ENCODE assay signal across 15 cellular contexts in genomic region chr20:54340667-54341081, GRCh38.
DNase-seq lines count a peak whose midpoint lies in the region; ATAC-seq and TF ChIP-seq lines count a peak whose summit lies in the region.
"Had no signal": no experiment of that assay in that cellular context is flagged by ENCODE, and none has a peak within 500 bp of the region (broad histone marks: within the 10 kb centered on the region; RNA-seq: fewer than 3 reads in every experiment).

No MANE protein-coding gene starts in this region.

- DNase-seq in AG09309 (ENCODE audit: low read depth) (peak; percentile 43), NCI-H460 (ENCODE audit: extremely low read depth, low read depth) (peak; percentile 8), choroid plexus epithelial cell (ENCODE audit: low read depth) (peak; percentile 61), ovary (no peak), NCI-H1694 treated with DMSO at 0.1 percent for 48 hours (lab: John Stamatoyannopoulos, UW) (no peak)
- DNase-seq: activated CD4-positive, alpha-beta memory T cell treated with anti-CD3 and anti-CD28 coated beads for 36 hours; activated gamma-delta T cell; Kasumi-1; NCI-H2171; stimulated activated CD4-positive, alpha-beta T cell treated with anti-CD3 and anti-CD28 coated beads, Interleukin-4, amount 100 ng/mL, for 24 hours; stimulated activated naive CD8-positive, alpha-beta T cell treated with anti-CD3 and anti-CD28 coated beads, Interleukin-15, Interleukin-2, amounts not matched to agents 100 U/mL and 50 U/mL, for 24 hours; T-helper 2 cell had no signal

- ATAC-seq in HG03432 (IDR thresholded peaks at IDR 0.05; ENCODE audit: unreplicated experiment), result no peak
- no peak for ATAC-seq in GM18909 (IDR thresholded peaks at IDR 0.05; ENCODE audit: poor library complexity, unreplicated experiment)
- ATAC-seq: stimulated activated naive CD8-positive, alpha-beta T cell treated with anti-CD3 and anti-CD28 coated beads, Interleukin-15, Interleukin-2, amounts not matched to agents 100 U/mL and 50 U/mL, for 24 hours had no signal

- peaks cover 31% of the 10 kb centered on the region for H3K4me1 ChIP-seq in mesodermal cell (ENCODE audit: control insufficient read depth, insufficient read depth, low read length, poor library complexity, severe bottlenecking)
- H3K4me1 ChIP-seq in ovary (ENCODE audit: insufficient read depth), result peaks cover 1% of the 10 kb centered on the region

- H3K9me3 ChIP-seq in mesodermal cell (ENCODE audit: control insufficient read depth, low read length) (no peaks in the 10 kb centered on the region), ovary (no peaks in the 10 kb centered on the region)

- intact Hi-C loops in ovary (cut with DNase I), result no loop called here

- H3K36me3 ChIP-seq in mesodermal cell (ENCODE audit: control insufficient read depth, insufficient read depth, low read length) (no peaks in the 10 kb centered on the region), ovary (no peaks in the 10 kb centered on the region)

- TF ChIP-seq CTCF in AG09309 (IDR thresholded peaks at IDR 0.05; ENCODE audit: control insufficient read depth, insufficient read depth, low read depth, low read length, missing control alignments), result no peak
- TF ChIP-seq CTCF in choroid plexus epithelial cell (conservative IDR thresholded peaks at IDR 0.05; ENCODE audit: low read depth, low read length), result no peak
- TF ChIP-seq CTCF in ovary (IDR thresholded peaks at IDR 0.05), result no peak

- peak overlapping the region; percentile 73 for H3K27ac ChIP-seq in mesodermal cell (ENCODE audit: low read depth, low read length, severe bottlenecking)
- no peak overlapping the region for H3K27ac ChIP-seq in ovary

- H3K27me3 ChIP-seq in ovary, result no peaks in the 10 kb centered on the region

- TF ChIP-seq EP300 in ovary (IDR thresholded peaks at IDR 0.05), result no peak

- TF ChIP-seq POLR2A in ovary (IDR thresholded peaks at IDR 0.05), result no peak

- 75 to 76% methylated on average over 2 to 3 of the region's 4 CpGs for WGBS in mesodermal cell (ENCODE audit: insufficient coverage in 2 of 2), 2 experiments
- 26 to 34% (median 30%) methylated on average over 4 of the region's 4 CpGs for WGBS in ovary, 3 donors

- H3K4me3 ChIP-seq in AG09309 (ENCODE audit: control insufficient read depth, low read depth, low read length), result no peak overlapping the region
- H3K4me3 ChIP-seq in choroid plexus epithelial cell (ENCODE audit: low read depth, low read length), result peak overlapping the region; percentile 8
- no peak overlapping the region for H3K4me3 ChIP-seq in mesodermal cell (ENCODE audit: extremely low read depth, insufficient read depth, low read length, poor library complexity, severe bottlenecking)
- H3K4me3 ChIP-seq in ovary, result no peak overlapping the region

Comparison
In these comparisons a context has a peak if more than half of its experiments do, and no peak if none do; other contexts are left out.
1. DNase-seq: peak in AG09309 (single experiment), NCI-H460 (single experiment) and choroid plexus epithelial cell (single experiment); none in ovary (0 of 5) and NCI-H1694 treated with DMSO at 0.1 percent for 48 hours (single experiment).